In genomic region chr16:57527027-57527426, GRCh38 we compare ENCODE assay signal across 2 cellular contexts.
TF ChIP-seq lines count a peak whose summit lies in the region.

No MANE protein-coding gene starts in this region.

TF ChIP-seq in SK-N-SH, 30 proteins besides CTCF, POLR2A, EP300 and RAD21:
- TF ChIP-seq YY1 (IDR thresholded peaks at IDR 0.05; ENCODE audit: low read depth), result no peak
- TF ChIP-seq PBX3 (IDR thresholded peaks at IDR 0.05), result no peak
- no peak for TF ChIP-seq FOSL2 (IDR thresholded peaks at IDR 0.05; ENCODE audit: borderline replicate concordance, low read depth)
- TF ChIP-seq TEAD4 (IDR thresholded peaks at IDR 0.05; ENCODE audit: borderline replicate concordance, insufficient read depth), result no peak
- TF ChIP-seq MEF2A (IDR thresholded peaks at IDR 0.05; ENCODE audit: borderline replicate concordance, low read depth), result no peak
- no peak for TF ChIP-seq TCF12 (IDR thresholded peaks at IDR 0.05)
- no peak for TF ChIP-seq RXRA (IDR thresholded peaks at IDR 0.05; ENCODE audit: borderline replicate concordance, low read depth)
- TF ChIP-seq SIN3A (IDR thresholded peaks at IDR 0.05; ENCODE audit: borderline replicate concordance, low read depth, low read length), result no peak
- no peak for TF ChIP-seq USF1 (IDR thresholded peaks at IDR 0.05; ENCODE audit: borderline replicate concordance, low read depth)
- TF ChIP-seq RCOR1 (IDR thresholded peaks at IDR 0.05; ENCODE audit: low read length), result no peak

TF ChIP-seq in SK-N-SH treated with all-trans-retinoic acid at 6 μM for 48 hours, 23 proteins besides CTCF, POLR2A, EP300 and RAD21 (continued from another document):
- TF ChIP-seq SNAI2 (CRISPR knock-in tag; IDR thresholded peaks at IDR 0.05) (no peak), RARB (CRISPR knock-in tag; IDR thresholded peaks at IDR 0.05) (no peak)
